ENCODE assay signal across 1 cellular context in the genomic region with DNA sequence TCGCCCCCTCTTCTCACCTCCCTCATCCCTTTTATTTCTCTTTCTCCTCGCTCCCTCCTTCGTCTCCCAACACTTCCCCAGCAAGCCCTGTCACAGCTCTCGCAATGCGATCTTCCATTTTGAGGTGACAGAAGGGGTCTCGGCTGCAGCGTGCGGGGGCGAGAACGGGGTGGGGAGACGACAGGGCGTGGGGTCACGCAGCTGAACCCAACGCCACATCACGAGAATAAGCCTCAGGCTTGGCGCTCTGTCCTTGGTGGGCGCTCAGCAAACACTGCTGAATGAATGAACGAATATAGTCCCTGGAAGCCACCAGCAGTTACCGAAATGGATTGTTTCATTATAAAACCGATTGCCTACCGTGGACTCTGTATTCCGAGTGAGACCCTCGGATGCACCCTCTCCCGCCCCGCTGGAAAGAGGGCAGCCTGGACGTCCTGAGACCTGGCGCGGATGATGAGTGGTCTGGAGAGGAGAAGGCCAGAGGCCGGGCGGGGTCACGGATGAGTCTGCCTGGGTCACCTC.
TF ChIP-seq lines count a peak whose summit lies in the region.

No MANE protein-coding gene starts in this region.

TF ChIP-seq in IMR-90, 13 proteins besides CTCF, POLR2A, EP300 and RAD21 (continued from another document):
- TF ChIP-seq, protein P1, sequence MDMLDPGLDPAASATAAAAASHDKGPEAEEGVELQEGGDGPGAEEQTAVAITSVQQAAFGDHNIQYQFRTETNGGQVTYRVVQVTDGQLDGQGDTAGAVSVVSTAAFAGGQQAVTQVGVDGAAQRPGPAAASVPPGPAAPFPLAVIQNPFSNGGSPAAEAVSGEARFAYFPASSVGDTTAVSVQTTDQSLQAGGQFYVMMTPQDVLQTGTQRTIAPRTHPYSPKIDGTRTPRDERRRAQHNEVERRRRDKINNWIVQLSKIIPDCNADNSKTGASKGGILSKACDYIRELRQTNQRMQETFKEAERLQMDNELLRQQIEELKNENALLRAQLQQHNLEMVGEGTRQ (IDR thresholded peaks at IDR 0.05; ENCODE audit: low read depth, low read length), result no peak
- TF ChIP-seq CHD1 (IDR thresholded peaks at IDR 0.05; ENCODE audit: low read depth, low read length) (no peak), CEBPB (IDR thresholded peaks at IDR 0.05; ENCODE audit: low read depth, low read length) (no peak), SMC3 (IDR thresholded peaks at IDR 0.05; ENCODE audit: low read depth, low read length) (no peak), NFE2L2 (IDR thresholded peaks at IDR 0.05; ENCODE audit: low read depth, low read length) (no peak), MAFK (IDR thresholded peaks at IDR 0.05; ENCODE audit: low read depth, low read length) (no peak), FOS (IDR thresholded peaks at IDR 0.05; ENCODE audit: low read depth, low read length) (no peak)
